ENCODE assay signal across 8 cellular contexts in genomic region chr19:5130371-5131030, GRCh38.
DNase-seq lines count a peak whose midpoint lies in the region; ATAC-seq and TF ChIP-seq lines count a peak whose summit lies in the region.

No MANE protein-coding gene starts in this region.

- H3K9me3 Mint-ChIP-seq in activated naive CD8-positive, alpha-beta T cell treated with anti-CD3 and anti-CD28 coated beads, Interleukin-2, amount 50 U/mL, for 24 hours: no peaks in the 10 kb centered on the region

- H3K4me2 ChIP-seq in OCI-LY1 (ENCODE audit: low read length): peak overlapping the region; percentile 58

- no peaks in the 10 kb centered on the region for H3K36me3 Mint-ChIP-seq in activated naive CD8-positive, alpha-beta T cell treated with anti-CD3 and anti-CD28 coated beads, Interleukin-2, amount 50 U/mL, for 24 hours (ENCODE audit: low read depth)

- H3K27me3 Mint-ChIP-seq in activated naive CD8-positive, alpha-beta T cell treated with anti-CD3 and anti-CD28 coated beads, Interleukin-2, amount 50 U/mL, for 24 hours: no peaks in the 10 kb centered on the region

- H3K27me3 ChIP-seq in OCI-LY1 (ENCODE audit: insufficient read depth, low read length): no peaks in the 10 kb centered on the region
- no peaks in the 10 kb centered on the region for H3K27me3 ChIP-seq in MG63

- H2AFZ ChIP-seq in OCI-LY1 (ENCODE audit: low read length): no peak overlapping the region

- TF ChIP-seq CTCF in OCI-LY1 (IDR thresholded peaks at IDR 0.05; ENCODE audit: low read length): no peak

- peak overlapping the region; percentile 69 for H3K4me3 Mint-ChIP-seq in activated naive CD8-positive, alpha-beta T cell treated with anti-CD3 and anti-CD28 coated beads, Interleukin-2, amount 50 U/mL, for 24 hours

- H3K9me3 ChIP-seq in OCI-LY1 (ENCODE audit: low read length): no peaks in the 10 kb centered on the region
- H3K9me3 ChIP-seq in MG63: no peaks in the 10 kb centered on the region

- H3F3A ChIP-seq in OCI-LY1 (ENCODE audit: insufficient read depth, low read length): no peaks in the 10 kb centered on the region

- peak; percentile 45 for ATAC-seq in activated naive CD8-positive, alpha-beta T cell treated with anti-CD3 and anti-CD28 coated beads, Interleukin-2, amount 50 U/mL, for 24 hours

- no peak for TF ChIP-seq POLR2A in erythroblast (IDR thresholded peaks at IDR 0.05; ENCODE audit: low read length)

- H3K4me3 ChIP-seq in OCI-LY1 (ENCODE audit: low read depth, low read length, poor library complexity, severe bottlenecking) (peak overlapping the region; percentile 25), MG63 (no peak overlapping the region)

- no peaks in the 10 kb centered on the region for H4K20me1 ChIP-seq in OCI-LY1 (ENCODE audit: insufficient read depth, low read length)

- H3K9ac ChIP-seq in OCI-LY1 (ENCODE audit: low read length): peak overlapping the region; percentile 44; the same call in 1 of the 2 replicates

- peak overlapping the region; percentile 86 for H3K27ac Mint-ChIP-seq in activated naive CD8-positive, alpha-beta T cell treated with anti-CD3 and anti-CD28 coated beads, Interleukin-2, amount 50 U/mL, for 24 hours

- peak overlapping the region; percentile 83 for H3K27ac ChIP-seq in OCI-LY1 (ENCODE audit: low read depth, low read length, poor library complexity, severe bottlenecking)

- peaks cover 61% of the 10 kb centered on the region for H3K4me1 ChIP-seq in OCI-LY1 (ENCODE audit: insufficient read depth, low read length, severe bottlenecking)

- peak; percentile 50 to 79 (median 76) for DNase-seq in stimulated activated naive CD4-positive, alpha-beta T cell (lab: John Stamatoyannopoulos, UW)
- DNase-seq in stimulated activated naive CD4-positive, alpha-beta T cell treated with Interleukin-2 at 50 U/mL for 16 hours (lab: John Stamatoyannopoulos, UW): no peak
- peak; percentile 64 for DNase-seq in activated naive CD8-positive, alpha-beta T cell treated with anti-CD3 and anti-CD28 coated beads, Interleukin-2, amount 50 U/mL, for 24 hours
- peak; percentile 12 to 40 for DNase-seq in stimulated activated CD8-positive, alpha-beta memory T cell treated with anti-CD3 and anti-CD28 coated beads, Interleukin-7, amount 100 ng/mL, for 1 hour (ENCODE audit: low read depth in 2 of 2)
- DNase-seq in erythroblast (lab: John Stamatoyannopoulos, UW) (no peak), NCI-H1048 (lab: John Stamatoyannopoulos, UW) (no peak), MG63 (no peak)

- no peaks in the 10 kb centered on the region for H3K9me2 ChIP-seq in OCI-LY1 (ENCODE audit: low read depth, low read length)

- no peaks in the 10 kb centered on the region for H3K36me3 ChIP-seq in OCI-LY1 (ENCODE audit: insufficient read depth, low read length)
- no peaks in the 10 kb centered on the region for H3K36me3 ChIP-seq in MG63

- H3K4me1 Mint-ChIP-seq in activated naive CD8-positive, alpha-beta T cell treated with anti-CD3 and anti-CD28 coated beads, Interleukin-2, amount 50 U/mL, for 24 hours: peaks cover 30% of the 10 kb centered on the region

- H3K79me2 ChIP-seq in OCI-LY1 (ENCODE audit: insufficient read depth, low read length): no peaks in the 10 kb centered on the region

Comparison
In these comparisons a context has a peak if more than half of its experiments do, and no peak if none do; other contexts are left out.
1. DNase-seq: peak in stimulated activated naive CD4-positive, alpha-beta T cell (6 of 6), activated naive CD8-positive, alpha-beta T cell treated with anti-CD3 and anti-CD28 coated beads, Interleukin-2, amount 50 U/mL, for 24 hours (single experiment) and stimulated activated CD8-positive, alpha-beta memory T cell treated with anti-CD3 and anti-CD28 coated beads, Interleukin-7, amount 100 ng/mL, for 1 hour (2 of 2); none in stimulated activated naive CD4-positive, alpha-beta T cell treated with Interleukin-2 at 50 U/mL for 16 hours (single experiment), erythroblast (0 of 2), NCI-H1048 (single experiment) and MG63 (single experiment).